ENCODE assay signal across 22 cellular contexts in the genomic region with DNA sequence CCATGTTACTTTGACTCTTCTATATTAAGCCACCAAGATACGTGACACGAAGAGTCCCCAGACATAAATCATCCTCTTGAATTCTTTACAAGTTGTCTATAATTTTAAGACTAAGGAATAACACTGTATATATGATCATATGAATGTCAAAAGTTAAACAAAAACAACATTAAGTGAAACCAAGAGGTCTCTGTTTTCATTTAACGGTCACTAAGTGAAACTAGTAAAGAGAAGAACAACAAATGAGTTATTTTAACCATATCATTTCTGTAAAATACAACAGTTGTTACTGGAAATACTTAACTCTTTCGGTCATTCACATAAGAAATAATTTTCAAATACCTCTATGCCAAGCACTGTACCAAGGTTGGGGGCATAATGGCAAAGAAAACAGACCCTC. TPM values are rescaled to one million over a fixed set of nuclear protein-coding genes. Genes with fewer than 3 reads are reported as not detected.
DNase-seq lines count a peak whose midpoint lies in the region; ATAC-seq and TF ChIP-seq lines count a peak whose summit lies in the region.
"Had no signal": no experiment of that assay in that cellular context is flagged by ENCODE, and none has a peak within 500 bp of the region (broad histone marks: within the 10 kb centered on the region; RNA-seq: fewer than 3 reads in every experiment).

No MANE protein-coding gene starts in this region.

- POLR2A ChIA-PET in GM10248 (lab: Yijun Ruan, JAX), result no interaction called here
- POLR2A ChIA-PET in naive thymus-derived CD4-positive, alpha-beta T cell (lab: Charles Lee), result interaction anchor here (1.3 to 13.4 kb wide), 6 partner anchors 10 to 138 kb away, joined by 4 to 359 read pairs (median 60); partner anchors contain the start of gene STK17B

- TF ChIP-seq CTCF in GM10248 (IDR thresholded peaks at IDR 0.05; ENCODE audit: control extremely low read depth, extremely low read depth, low read depth, missing control alignments), result no peak

- H3K9me3 ChIP-seq in naive thymus-derived CD4-positive, alpha-beta T cell (ENCODE audit: control insufficient read depth in 2 of 3, low read length in 3 of 3), result no peaks in the 10 kb centered on the region
- H3K9me3 ChIP-seq: right atrium auricular region, spleen had no signal

- H3K27ac ChIP-seq in naive thymus-derived CD4-positive, alpha-beta T cell (ENCODE audit: low read depth, low read length), result no peak overlapping the region
- H3K27ac ChIP-seq: parathyroid adenoma, right atrium auricular region, SK-N-MC had no signal

- H3K4me3 Mint-ChIP-seq in stimulated activated naive B cell treated with anti-CD40 and anti-IgM and Interleukin-4, amounts not matched to agents 10 μg/mL and 1 μg/mL and 100 μg/mL, for 72 hours, result no peak overlapping the region
- peak overlapping the region in 1 of 10 donors; percentile 9 for H3K4me3 Mint-ChIP-seq in naive thymus-derived CD4-positive, alpha-beta T cell
- H3K4me3 Mint-ChIP-seq: activated CD4-positive, alpha-beta memory T cell treated with anti-CD3 and anti-CD28 coated beads for 36 hours; CD14-positive monocyte; nephron progenitor cell; T-helper 1 cell treated with Interleukin-12 subunit alpha and Interleukin-12 subunit beta and Interleukin-4 antibody, amounts not matched to agents 30 μg/mL and 1 μg/mL, for 36 hours had no signal

- DNase-seq in stimulated activated naive B cell treated with anti-CD40 and anti-IgM and Interleukin-4, amounts not matched to agents 10 μg/mL and 1 μg/mL and 100 μg/mL, for 72 hours, result no peak
- DNase-seq in GM10248 (ENCODE audit: extremely low spot score), result no peak
- DNase-seq in naive thymus-derived CD4-positive, alpha-beta T cell, result no peak
- no peak for DNase-seq in T1000 (lab: John Stamatoyannopoulos, UW)
- DNase-seq: activated CD4-positive, alpha-beta memory T cell treated with anti-CD3 and anti-CD28 coated beads for 36 hours; activated gamma-delta T cell; NCI-H1105; NCI-H1930; NCI-H526; nephron progenitor cell; RPMI8226; spleen; stimulated activated CD4-positive, alpha-beta T cell treated with anti-CD3 and anti-CD28 coated beads, Interleukin-2, amount 100 ng/mL, for 48 hours; stimulated activated naive CD4-positive, alpha-beta T cell had no signal

- peak; percentile 68 for ATAC-seq in GM19395 (IDR thresholded peaks at IDR 0.05; ENCODE audit: unreplicated experiment)
- peak; percentile 49 for ATAC-seq in HG02798 (IDR thresholded peaks at IDR 0.05; ENCODE audit: poor library complexity, unreplicated experiment)
- peak; percentile 66 for ATAC-seq in HG03354 (IDR thresholded peaks at IDR 0.05; ENCODE audit: poor library complexity, severe bottlenecking, unreplicated experiment)
- no peak for ATAC-seq in stimulated activated naive B cell treated with anti-CD40 and anti-IgM and Interleukin-4, amounts not matched to agents 10 μg/mL and 1 μg/mL and 100 μg/mL, for 72 hours (replicated peaks)
- ATAC-seq in naive thymus-derived CD4-positive, alpha-beta T cell, result no peak

- H3K36me3 ChIP-seq in naive thymus-derived CD4-positive, alpha-beta T cell (ENCODE audit: control insufficient read depth in 2 of 3, insufficient read depth in 3 of 3, low read length in 3 of 3), result no peaks in the 10 kb centered on the region

- intact Hi-C loops in naive thymus-derived CD4-positive, alpha-beta T cell (cut with micrococcal nuclease), result no loop called here

- H3K27me3 ChIP-seq in naive thymus-derived CD4-positive, alpha-beta T cell (ENCODE audit: control insufficient read depth in 2 of 2, insufficient read depth in 2 of 2, low read length in 2 of 2), result no peaks in the 10 kb centered on the region
- H3K27me3 ChIP-seq: right atrium auricular region, spleen had no signal

- peaks cover 5 to 7% of the 10 kb centered on the region in 2 donors for H3K36me3 Mint-ChIP-seq in stimulated activated naive B cell treated with anti-CD40 and anti-IgM and Interleukin-4, amounts not matched to agents 10 μg/mL and 1 μg/mL and 100 μg/mL, for 72 hours
- peaks cover 0 to 14% (median 0%) of the 10 kb centered on the region in 5 donors for H3K36me3 Mint-ChIP-seq in naive thymus-derived CD4-positive, alpha-beta T cell
- H3K36me3 Mint-ChIP-seq: CD14-positive monocyte had no signal

- peaks cover 3 to 67% of the 10 kb centered on the region in 2 donors for H3K4me1 ChIP-seq in naive thymus-derived CD4-positive, alpha-beta T cell (ENCODE audit: control insufficient read depth in 2 of 2, insufficient read depth in 2 of 2, low read length in 2 of 2)
- H3K4me1 ChIP-seq: parathyroid adenoma, right atrium auricular region had no signal

- no peaks in the 10 kb centered on the region for H3K27me3 Mint-ChIP-seq in stimulated activated naive B cell treated with anti-CD40 and anti-IgM and Interleukin-4, amounts not matched to agents 10 μg/mL and 1 μg/mL and 100 μg/mL, for 72 hours
- H3K27me3 Mint-ChIP-seq in naive thymus-derived CD4-positive, alpha-beta T cell, result no peaks in the 10 kb centered on the region
- H3K27me3 Mint-ChIP-seq: activated CD4-positive, alpha-beta memory T cell treated with anti-CD3 and anti-CD28 coated beads for 36 hours had no signal

- no peak overlapping the region for H3K4me3 ChIP-seq in naive thymus-derived CD4-positive, alpha-beta T cell (ENCODE audit: low read length)
- H3K4me3 ChIP-seq: right atrium auricular region, SK-N-MC, spleen had no signal

- peaks cover 24 to 53% of the 10 kb centered on the region in 2 donors for H3K4me1 Mint-ChIP-seq in stimulated activated naive B cell treated with anti-CD40 and anti-IgM and Interleukin-4, amounts not matched to agents 10 μg/mL and 1 μg/mL and 100 μg/mL, for 72 hours
- peaks cover 46 to 91% (median 89%) of the 10 kb centered on the region in 7 donors for H3K4me1 Mint-ChIP-seq in naive thymus-derived CD4-positive, alpha-beta T cell
- H3K4me1 Mint-ChIP-seq: nephron progenitor cell had no signal

- peaks cover 0 to 1% of the 10 kb centered on the region in 2 donors for H3K9me3 Mint-ChIP-seq in stimulated activated naive B cell treated with anti-CD40 and anti-IgM and Interleukin-4, amounts not matched to agents 10 μg/mL and 1 μg/mL and 100 μg/mL, for 72 hours
- peaks cover 0 to 5% (median 0%) of the 10 kb centered on the region in 11 donors for H3K9me3 Mint-ChIP-seq in naive thymus-derived CD4-positive, alpha-beta T cell
- H3K9me3 Mint-ChIP-seq: CD14-positive monocyte, nephron progenitor cell had no signal

- CTCF ChIA-PET in GM10248 (lab: Yijun Ruan, JAX), result interaction anchor here (0.9 to 4.6 kb wide), 3 partner anchors 10 to 139 kb away, joined by 3 to 48 read pairs (median 3); no protein-coding TSS in a partner anchor
- CTCF ChIA-PET in naive thymus-derived CD4-positive, alpha-beta T cell (lab: Charles Lee), result interaction anchor here (0.6 to 5.5 kb wide), 5 partner anchors 32 to 363 kb away, joined by 3 to 110 read pairs (median 4); no protein-coding TSS in a partner anchor

- peak overlapping the region; percentile 37 for H3K27ac Mint-ChIP-seq in stimulated activated naive B cell treated with anti-CD40 and anti-IgM and Interleukin-4, amounts not matched to agents 10 μg/mL and 1 μg/mL and 100 μg/mL, for 72 hours
- peak overlapping the region in 3 of 9 donors; percentile 0 to 97 (median 95) for H3K27ac Mint-ChIP-seq in naive thymus-derived CD4-positive, alpha-beta T cell
- H3K27ac Mint-ChIP-seq: activated CD4-positive, alpha-beta memory T cell treated with anti-CD3 and anti-CD28 coated beads for 36 hours; CD14-positive monocyte; nephron progenitor cell; T-helper 1 cell treated with Interleukin-12 subunit alpha and Interleukin-12 subunit beta and Interleukin-4 antibody, amounts not matched to agents 30 μg/mL and 1 μg/mL, for 36 hours had no signal

RNA-seq across cellular contexts. Expression of gene STK17B, which starts 45.7 kb away (rescaled TPM):
- total RNA-seq in naive thymus-derived CD4-positive, alpha-beta T cell, result 100 to 1,000 TPM; 274 to 513 (median 338) TPM
- 100 to 1,000 TPM in 1 of 2 donors, 10 to 100 TPM in 1; 66.0 to 149 TPM for polyA plus RNA-seq in naive thymus-derived CD4-positive, alpha-beta T cell

Comparison
In these comparisons a context has a peak if more than half of its experiments do, and no peak if none do; other contexts are left out.
1. ATAC-seq: peak in GM19395 (single experiment), HG02798 (single experiment) and HG03354 (single experiment); none in stimulated activated naive B cell treated with anti-CD40 and anti-IgM and Interleukin-4, amounts not matched to agents 10 μg/mL and 1 μg/mL and 100 μg/mL, for 72 hours (0 of 2) and naive thymus-derived CD4-positive, alpha-beta T cell (single experiment).